23 cellular contexts compared by ENCODE assay signal in the genomic region with DNA sequence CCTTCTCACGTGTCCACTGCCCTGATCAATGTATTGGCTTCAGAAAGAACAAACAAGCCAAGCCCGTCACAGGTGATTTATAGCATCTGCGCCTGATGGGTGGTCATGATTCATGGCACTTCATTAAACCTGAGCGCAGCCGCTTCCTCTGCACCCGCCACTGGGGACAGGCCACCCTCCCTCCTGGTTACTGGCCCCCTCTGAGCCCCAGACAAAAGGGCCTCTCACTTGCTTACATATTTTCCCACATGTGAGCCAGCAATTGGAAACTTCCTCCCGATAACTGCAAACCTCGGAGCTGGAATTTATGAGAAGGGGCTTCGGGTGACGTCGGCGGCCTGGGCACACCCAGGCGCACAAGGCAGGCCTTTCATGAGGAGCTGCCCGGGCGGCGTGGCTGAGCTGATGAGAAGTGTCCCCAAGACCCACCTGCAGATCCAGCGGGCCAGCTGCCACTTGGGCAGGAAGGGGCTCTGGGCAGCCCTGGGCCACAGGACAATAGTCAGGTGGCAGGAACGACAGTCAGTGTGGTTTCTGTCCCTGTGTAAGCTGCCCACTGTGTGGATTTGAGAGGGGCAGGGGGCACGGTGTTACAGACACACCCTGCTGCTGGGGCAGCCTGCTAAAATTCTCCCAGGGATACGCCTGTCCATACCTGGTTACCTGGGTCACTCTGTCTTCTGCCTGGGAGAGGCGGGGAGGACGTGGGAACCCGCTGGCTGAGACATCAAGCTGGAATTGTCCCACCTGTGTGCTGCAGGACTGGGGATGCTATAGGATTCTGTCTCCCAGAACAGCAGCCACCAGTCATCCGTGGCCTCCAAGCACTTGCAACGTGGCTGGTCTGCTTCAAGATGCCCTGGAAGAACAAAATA.
DNase-seq lines count a peak whose midpoint lies in the region; ATAC-seq and TF ChIP-seq lines count a peak whose summit lies in the region.
"Had no signal": no experiment of that assay in that cellular context is flagged by ENCODE, and none has a peak within 500 bp of the region (broad histone marks: within the 10 kb centered on the region; RNA-seq: fewer than 3 reads in every experiment).

No MANE protein-coding gene starts in this region.

- H3K79me2 ChIP-seq in hepatocyte = no peaks in the 10 kb centered on the region

- POLR2A ChIA-PET in Caco-2 (lab: Charles Lee) = no interaction called here

- no TSS peak for BruUV-seq in Caco-2 (replicated peaks; lab: Mats Ljungman, UMichigan)

- no peak overlapping the region for H2AFZ ChIP-seq in hepatocyte

- H3K36me3 Mint-ChIP-seq in Caco-2 (ENCODE audit: insufficient read depth, unreplicated experiment) = peaks cover 6% of the 10 kb centered on the region
- H3K36me3 Mint-ChIP-seq: activated naive CD8-positive, alpha-beta T cell; CD8-positive, alpha-beta T cell had no signal

- no peaks in the 10 kb centered on the region for H3K36me3 ChIP-seq in Caco-2 (ENCODE audit: control insufficient read depth, insufficient read depth, low read length)
- no peaks in the 10 kb centered on the region for H3K36me3 ChIP-seq in SJCRH30
- H3K36me3 ChIP-seq in hepatocyte (replicated peaks; ENCODE audit: insufficient read depth, low read depth) = no peaks in the 10 kb centered on the region
- H3K36me3 ChIP-seq: brain microvascular endothelial cell, gastroesophageal sphincter, thyroid gland had no signal

- intact Hi-C loops in Caco-2 (cut with micrococcal nuclease; ENCODE audit: unreplicated experiment) = no loop called here

- ATAC-seq in GM21526 (IDR thresholded peaks at IDR 0.05; ENCODE audit: low FRiP score, unreplicated experiment) = no peak
- ATAC-seq: activated CD4-positive, CD25-positive, alpha-beta regulatory T cell treated with anti-CD3 and anti-CD28 coated beads, Interleukin-2, amount 50 U/mL, for 24 hours; CD8-positive, alpha-beta T cell; gastroesophageal sphincter; HCT116 had no signal

- H3K9me3 ChIP-seq in Caco-2 (no peaks in the 10 kb centered on the region), SJCRH30 (replicated peaks) (no peaks in the 10 kb centered on the region), hepatocyte (ENCODE audit: low read depth) (no peaks in the 10 kb centered on the region)
- H3K9me3 ChIP-seq: gastroesophageal sphincter, thyroid gland had no signal

- peaks cover 25% of the 10 kb centered on the region for H3K4me1 ChIP-seq in Caco-2
- peaks cover 30% of the 10 kb centered on the region for H3K4me1 ChIP-seq in SJCRH30
- peaks cover 27% of the 10 kb centered on the region for H3K4me1 ChIP-seq in hepatocyte (ENCODE audit: insufficient read depth)

- H3K27me3 ChIP-seq in Caco-2 (replicated peaks; ENCODE audit: control insufficient read depth, insufficient read depth, low read length) = no peaks in the 10 kb centered on the region
- H3K27me3 ChIP-seq in SJCRH30 = no peaks in the 10 kb centered on the region
- H3K27me3 ChIP-seq in hepatocyte = no peaks in the 10 kb centered on the region
- H3K27me3 ChIP-seq: brain microvascular endothelial cell, gastroesophageal sphincter, thyroid gland had no signal

- TF ChIP-seq CTCF in Caco-2 (IDR thresholded peaks at IDR 0.05; ENCODE audit: insufficient read depth in 1 of 2, low read depth in 1 of 2, low read length in 1 of 2, severe bottlenecking in 1 of 2, unreplicated experiment in 1 of 2) (no peak), hepatocyte (IDR thresholded peaks at IDR 0.05; ENCODE audit: poor library complexity) (no peak)

- H3K27ac ChIP-seq in SJCRH30 = peak overlapping the region; percentile 14
- peak overlapping the region; percentile 25 for H3K27ac ChIP-seq in hepatocyte
- H3K27ac ChIP-seq in substantia nigra (ENCODE audit: low read depth, low read length, poor library complexity, severe bottlenecking) = no peak overlapping the region
- H3K27ac ChIP-seq: brain microvascular endothelial cell, epithelial cell of prostate, thyroid gland had no signal

- no peaks in the 10 kb centered on the region for H4K20me1 ChIP-seq in hepatocyte (ENCODE audit: insufficient read depth, poor library complexity, severe bottlenecking)

- no peak overlapping the region for H3K4me3 Mint-ChIP-seq in Caco-2 (ENCODE audit: unreplicated experiment)
- H3K4me3 Mint-ChIP-seq: activated naive CD8-positive, alpha-beta T cell; activated T-helper 1 cell treated with anti-CD3 and anti-CD28 coated beads, Interleukin-12 subunit alpha, Interleukin-12 subunit beta, Interleukin-2, Interleukin-4 antibody, amounts not matched to agents 30 ng/mL and 10 ng/mL and 1 ng/mL, durations not matched to agents 14 hours and 24 hours and 36 hours; CD8-positive, alpha-beta T cell had no signal

- H3K4me1 Mint-ChIP-seq in Caco-2 (ENCODE audit: low read depth, unreplicated experiment) = peaks cover 25% of the 10 kb centered on the region

- H3K4me3 ChIP-seq in Caco-2 (ENCODE audit: low read depth, low read length) (no peak overlapping the region), SJCRH30 (no peak overlapping the region), hepatocyte (no peak overlapping the region)
- H3K4me3 ChIP-seq: gastroesophageal sphincter, lung, thyroid gland had no signal

- H3K27me3 Mint-ChIP-seq in Caco-2 (ENCODE audit: insufficient read depth, unreplicated experiment) = no peaks in the 10 kb centered on the region
- H3K27me3 Mint-ChIP-seq: activated naive CD8-positive, alpha-beta T cell had no signal

- no peaks in the 10 kb centered on the region for H3K9me2 ChIP-seq in hepatocyte (replicated peaks; ENCODE audit: insufficient read depth)

- H3K9me3 Mint-ChIP-seq in Caco-2 (ENCODE audit: unreplicated experiment) = peaks cover 9% of the 10 kb centered on the region
- H3K9me3 Mint-ChIP-seq: activated T-helper 1 cell treated with anti-CD3 and anti-CD28 coated beads, Interleukin-12 subunit alpha, Interleukin-12 subunit beta, Interleukin-2, Interleukin-4 antibody, amounts not matched to agents 30 ng/mL and 10 ng/mL and 1 ng/mL, durations not matched to agents 14 hours and 24 hours and 36 hours had no signal

- no peak for DNase-seq in Caco-2
- DNase-seq in SJCRH30 = peak; percentile 40 to 57
- no peak for DNase-seq in hepatocyte (ENCODE audit: low spot score)
- DNase-seq in retina = peak; percentile 48
- no peak for DNase-seq in substantia nigra (lab: John Stamatoyannopoulos, UW)
- no peak for DNase-seq in UCSD-AML1 (lab: John Stamatoyannopoulos, UW; ENCODE audit: unreplicated experiment)
- no peak for DNase-seq in NOMO-1 treated with DMSO at 0.1 percent for 48 hours (lab: John Stamatoyannopoulos, UW; ENCODE audit: unreplicated experiment)
- DNase-seq: brain microvascular endothelial cell; CD8-positive, alpha-beta T cell; DMS79 treated with DMSO at 0.1 percent for 48 hours; KBM-7; MV-4-11; NCI-H1930; T1000; thyroid gland had no signal

- 69% methylated on average over 25 of the region's 25 CpGs for WGBS in hepatocyte (ENCODE audit: low lambda C conversion rate, missing lambda C conversion rate)

- CTCF ChIA-PET in Caco-2 (lab: Charles Lee) = no interaction called here

- H3K27ac Mint-ChIP-seq in Caco-2 (ENCODE audit: unreplicated experiment) = peak overlapping the region; percentile 42
- H3K27ac Mint-ChIP-seq: activated naive CD8-positive, alpha-beta T cell; activated T-helper 1 cell treated with anti-CD3 and anti-CD28 coated beads, Interleukin-12 subunit alpha, Interleukin-12 subunit beta, Interleukin-2, Interleukin-4 antibody, amounts not matched to agents 30 ng/mL and 10 ng/mL and 1 ng/mL, durations not matched to agents 14 hours and 24 hours and 36 hours; CD8-positive, alpha-beta T cell had no signal

- peak overlapping the region; percentile 2 for H3K4me2 ChIP-seq in hepatocyte

Comparison
In these comparisons a context has a peak if more than half of its experiments do, and no peak if none do; other contexts are left out.
1. DNase-seq: peak in SJCRH30 (2 of 2) and retina (single experiment); none in Caco-2 (0 of 2), hepatocyte (single experiment), substantia nigra (0 of 49), UCSD-AML1 (single experiment) and NOMO-1 treated with DMSO at 0.1 percent for 48 hours (single experiment).